21 cellular contexts compared by ENCODE assay signal in genomic region chr2:239898292-239898925, GRCh38.
"Had no signal": no experiment of that assay in that cellular context is flagged by ENCODE, and none has a peak within 500 bp of the region (broad histone marks: within the 10 kb centered on the region; RNA-seq: fewer than 3 reads in every experiment).

No MANE protein-coding gene starts in this region.

- H3K4me1 Mint-ChIP-seq: activated naive CD4-positive, alpha-beta T cell treated with anti-CD3 and anti-CD28 coated beads, Interleukin-2, amount 50 U/mL, for 24 hours had no signal

- H3K36me3 Mint-ChIP-seq: activated naive CD4-positive, alpha-beta T cell treated with anti-CD3 and anti-CD28 coated beads, Interleukin-2, amount 50 U/mL, for 24 hours had no signal

- H3K4me3 ChIP-seq: body of pancreas, cardiac muscle cell, lower lobe of right lung, thyroid gland had no signal

- H3K9me3 ChIP-seq: body of pancreas, lower lobe of right lung, thyroid gland had no signal

- DNase-seq: activated CD4-positive, alpha-beta T cell treated with anti-CD3 and anti-CD28 coated beads for 48 hours; activated CD8-positive, alpha-beta T cell treated with anti-CD3 and anti-CD28 coated beads, Interleukin-2, amount 10 ng/mL, durations not matched to agents 7 days and 5 days; activated gamma-delta T cell treated with Interleukin-2 at 50 U/mL for 16 hours; anterior cingulate cortex; body of pancreas; effector CD8-positive, alpha-beta T cell; foreskin keratinocyte; lower lobe of right lung; mesendoderm; naive B cell; nucleus accumbens; small intestine; stimulated activated CD4-positive, alpha-beta T cell treated with anti-CD3 and anti-CD28 coated beads, Interleukin-15, amount 100 ng/mL, for 24 hours; stimulated activated naive CD4-positive, alpha-beta T cell treated with Interleukin-2 at 50 U/mL for 16 hours; T-helper 2 cell; thyroid gland had no signal

- H3K36me3 ChIP-seq: cardiac muscle cell, lower lobe of right lung, thyroid gland had no signal

- ATAC-seq: activated CD8-positive, alpha-beta T cell treated with anti-CD3 and anti-CD28 coated beads, Interleukin-2, amount 10 ng/mL, durations not matched to agents 7 days and 5 days; body of pancreas; foreskin keratinocyte; left lobe of liver; lower lobe of right lung; sciatic nerve had no signal

- H3K27ac Mint-ChIP-seq: activated CD8-positive, alpha-beta T cell treated with anti-CD3 and anti-CD28 coated beads, Interleukin-2, amount 10 ng/mL, durations not matched to agents 7 days and 5 days; activated naive CD4-positive, alpha-beta T cell treated with anti-CD3 and anti-CD28 coated beads, Interleukin-2, amount 50 U/mL, for 24 hours; naive B cell had no signal

- H3K27ac ChIP-seq: body of pancreas, cardiac muscle cell, foreskin keratinocyte, lower lobe of right lung, thyroid gland had no signal

- H3K4me1 ChIP-seq: body of pancreas, foreskin keratinocyte, lower lobe of right lung, thyroid gland had no signal

- H3K27me3 ChIP-seq: body of pancreas, cardiac muscle cell, foreskin keratinocyte, thyroid gland had no signal

- H3K9me3 Mint-ChIP-seq: activated naive CD4-positive, alpha-beta T cell treated with anti-CD3 and anti-CD28 coated beads, Interleukin-2, amount 50 U/mL, for 24 hours; dendritic cell treated with granulocyte-macrophage colony-stimulating factor and Interleukin-4, amounts not matched to agents 40 ng/mL and 50 ng/mL, for 4 days had no signal

- H3K4me3 Mint-ChIP-seq: activated CD8-positive, alpha-beta T cell treated with anti-CD3 and anti-CD28 coated beads, Interleukin-2, amount 10 ng/mL, durations not matched to agents 7 days and 5 days; activated naive CD4-positive, alpha-beta T cell treated with anti-CD3 and anti-CD28 coated beads, Interleukin-2, amount 50 U/mL, for 24 hours; dendritic cell treated with granulocyte-macrophage colony-stimulating factor and Interleukin-4, amounts not matched to agents 40 ng/mL and 50 ng/mL, for 4 days; naive B cell had no signal
